25 cellular contexts compared by ENCODE assay signal in genomic region chr9:91567642-91568274, GRCh38.
DNase-seq lines count a peak whose midpoint lies in the region; ATAC-seq, FAIRE-seq and TF ChIP-seq lines count a peak whose summit lies in the region.
"Had no signal": no experiment of that assay in that cellular context is flagged by ENCODE, and none has a peak within 500 bp of the region (broad histone marks: within the 10 kb centered on the region; RNA-seq: fewer than 3 reads in every experiment).

No MANE protein-coding gene starts in this region.

- peak in 1 of 2 donors; percentile 14 for TF ChIP-seq RAD21 in liver (IDR thresholded peaks at IDR 0.05)
- no peak for TF ChIP-seq RAD21 in HepG2 (CRISPR knock-in tag; IDR thresholded peaks at IDR 0.05)

- no peak for FAIRE-seq in HepG2 (lab: Jason Lieb, UNC)
- FAIRE-seq: G401.6 had no signal

- intact Hi-C loops in HepG2 (cut with micrococcal nuclease; ENCODE audit: unreplicated experiment) (no loop called here), cardiac septum (cut with DNase I) (no loop called here), right lobe of liver (cut with DNase I) (no loop called here)

- TF ChIP-seq POLR2A in HepG2 (IDR thresholded peaks at IDR 0.05; ENCODE audit: insufficient read depth in 1 of 2, low read depth in 2 of 2, low read length in 2 of 2) (no peak), right lobe of liver (IDR thresholded peaks at IDR 0.05) (no peak)

- no peak for ATAC-seq in HepG2
- ATAC-seq in right lobe of liver: peak; percentile 94 to 98 (median 95)

- WGBS in liver: 32% methylated on average over 12 of the region's 12 CpGs
- under 1% methylated on average over 11 of the region's 12 CpGs for WGBS in HepG2 (ENCODE audit: low lambda C conversion rate)
- WGBS in right lobe of liver (ENCODE audit: insufficient coverage, low coverage, low lambda C conversion rate, missing lambda C conversion rate): 35% methylated on average over 12 of the region's 12 CpGs

- POLR2A ChIA-PET in HepG2 (lab: Yijun Ruan, JAX): no interaction called here

- TF ChIP-seq CTCF in liver (IDR thresholded peaks at IDR 0.05; ENCODE audit: low read depth, low read length, missing input control): no peak
- no peak for TF ChIP-seq CTCF in HepG2 (CRISPR knock-in tag; IDR thresholded peaks at IDR 0.05)
- TF ChIP-seq CTCF in right lobe of liver (IDR thresholded peaks at IDR 0.05): no peak

- no TSS peak for BruUV-seq in HepG2 (replicated peaks; lab: Mats Ljungman, UMichigan)

- TF ChIP-seq EP300 in HepG2 (IDR thresholded peaks at IDR 0.05; ENCODE audit: low read depth in 2 of 2, low read length in 2 of 2) (no peak), HepG2 (CRISPR knock-in tag; IDR thresholded peaks at IDR 0.05; ENCODE audit: borderline replicate concordance) (no peak)

- CTCF ChIA-PET in HepG2 (lab: Yijun Ruan, JAX; ENCODE audit: low intra/inter-chr PET ratio, low total read pairs): no interaction called here

- no peaks in the 10 kb centered on the region for H4K20me1 ChIP-seq in HepG2 (ENCODE audit: insufficient read depth, low read length)
- H4K20me1 ChIP-seq: BLaER1 treated with 17β-estradiol and CSF1 and Interleukin-3, amounts not matched to agents 10 nM and 100 nM had no signal

- H3K4me2 ChIP-seq in HepG2 (ENCODE audit: low read depth, low read length): no peak overlapping the region
- H3K4me2 ChIP-seq: BLaER1 treated with 17β-estradiol and CSF1 and Interleukin-3, amounts not matched to agents 10 nM and 100 nM; PC-9; SK-N-SH had no signal

- H3K4me3 ChIP-seq in liver (ENCODE audit: low read depth in 1 of 3, low read length in 3 of 3): peak overlapping the region in 1 of 3 donors; percentile 39
- no peak overlapping the region for H3K4me3 ChIP-seq in HepG2 (replicated peaks in 1 of 3; ENCODE audit: insufficient read depth in 1 of 3, low read depth in 2 of 3, low read length in 3 of 3)
- H3K4me3 ChIP-seq in right lobe of liver: peak overlapping the region in 1 of 3 donors; percentile 28
- H3K4me3 ChIP-seq: BLaER1 treated with 17β-estradiol and CSF1 and Interleukin-3, amounts not matched to agents 10 nM and 100 nM; HAP-1; PC-9 had no signal

- H3K9me3 ChIP-seq in liver (ENCODE audit: control insufficient read depth in 4 of 4, low read length in 3 of 4): no peaks in the 10 kb centered on the region
- no peaks in the 10 kb centered on the region for H3K9me3 ChIP-seq in HepG2 (ENCODE audit: low read length)
- no peaks in the 10 kb centered on the region for H3K9me3 ChIP-seq in right lobe of liver
- H3K9me3 ChIP-seq: HAP-1, SK-N-SH had no signal

- H3K27ac ChIP-seq in liver (ENCODE audit: low read depth in 1 of 2, low read length in 2 of 2) (peak overlapping the region; percentile 39 to 42), HepG2 (ENCODE audit: extremely low read length, insufficient read depth, low read length) (no peak overlapping the region), right lobe of liver (peak overlapping the region in 1 of 3 donors; percentile 71)
- H3K27ac ChIP-seq: BLaER1 treated with 17β-estradiol and CSF1 and Interleukin-3, amounts not matched to agents 10 nM and 100 nM; PC-9 had no signal

- in situ Hi-C loops in HepG2 (cut with HindIII; ENCODE audit: extremely low pct_ligation_motif_present, low pct_unique_long_range_greater_than_20kb): no loop called here

- no peak overlapping the region for H2AFZ ChIP-seq in HepG2 (ENCODE audit: low read length)
- H2AFZ ChIP-seq: PC-9 had no signal

- no peaks in the 10 kb centered on the region for H3K79me2 ChIP-seq in HepG2 (ENCODE audit: insufficient read depth, low read length)

- DNase-seq in HepG2 (ENCODE audit: low spot score) (no peak), cardiac septum (ENCODE audit: low spot score) (peak; percentile 60), right lobe of liver (peak; percentile 68 to 86 (median 85)), NCI-H774 (lab: John Stamatoyannopoulos, UW) (no peak), mesenteric fat pad (ENCODE audit: low spot score) (no peak), SW480 (ENCODE audit: low spot score) (no peak)
- DNase-seq: CD4-positive, alpha-beta T cell; GOT3; HFFc6; IMR-90; KG1; NCI-H1048; NCI-H1417; NCI-H1694; NCI-H2029 treated with DMSO at 0.1 percent for 48 hours; NCI-H446 treated with DMSO at 0.1 percent for 48 hours; NCI-H526; PC-9; RPMI8226; SHP77 treated with DMSO at 0.1 percent for 48 hours; SK-N-SH had no signal

- H3K9ac ChIP-seq in liver (ENCODE audit: low read depth in 1 of 2, low read length in 2 of 2) (peak overlapping the region in 1 of 2 donors; percentile 58), HepG2 (ENCODE audit: insufficient read depth, low read depth, low read length) (no peak overlapping the region)
- H3K9ac ChIP-seq: BLaER1 treated with 17β-estradiol and CSF1 and Interleukin-3, amounts not matched to agents 10 nM and 100 nM; SK-N-SH had no signal

- H3K36me3 ChIP-seq in liver (ENCODE audit: control insufficient read depth in 4 of 4, insufficient read depth in 3 of 4, low read depth in 1 of 4, low read length in 3 of 4): no peaks in the 10 kb centered on the region
- no peaks in the 10 kb centered on the region for H3K36me3 ChIP-seq in HepG2 (replicated peaks in 1 of 2; ENCODE audit: control insufficient read depth in 1 of 2, insufficient read depth in 2 of 2, low read length in 2 of 2)
- H3K36me3 ChIP-seq in right lobe of liver: no peaks in the 10 kb centered on the region
- H3K36me3 ChIP-seq: BLaER1 treated with 17β-estradiol and CSF1 and Interleukin-3, amounts not matched to agents 10 nM and 100 nM; HAP-1 had no signal

- peaks cover 0 to 12% (median 7%) of the 10 kb centered on the region in 4 donors for H3K4me1 ChIP-seq in liver (ENCODE audit: control insufficient read depth in 4 of 4, insufficient read depth in 4 of 4, low read length in 3 of 4)
- no peaks in the 10 kb centered on the region for H3K4me1 ChIP-seq in HepG2 (ENCODE audit: insufficient read depth, low read length)
- H3K4me1 ChIP-seq in right lobe of liver: peaks cover 0 to 7% (median 2%) of the 10 kb centered on the region in 4 donors
- H3K4me1 ChIP-seq: BLaER1 treated with 17β-estradiol and CSF1 and Interleukin-3, amounts not matched to agents 10 nM and 100 nM had no signal

- H3K27me3 ChIP-seq in liver (ENCODE audit: control insufficient read depth in 4 of 4, insufficient read depth in 4 of 4, low read length in 3 of 4) (peaks cover 0 to under 1% (median 0%) of the 10 kb centered on the region in 4 donors), HepG2 (ENCODE audit: control insufficient read depth in 1 of 2, insufficient read depth in 2 of 2, low read length in 2 of 2) (peaks cover 0 to 23% of the 10 kb centered on the region in 2 experiments; a peak in 3 of 5 replicates), right lobe of liver (no peaks in the 10 kb centered on the region)
- H3K27me3 ChIP-seq: BLaER1 treated with 17β-estradiol and CSF1 and Interleukin-3, amounts not matched to agents 10 nM and 100 nM had no signal

TF ChIP-seq in liver, 16 proteins besides CTCF, POLR2A, EP300 and RAD21 (continues in another document):
- TF ChIP-seq REST (IDR thresholded peaks at IDR 0.05): peak; percentile 65
- no peak for TF ChIP-seq TAF1 (conservative IDR thresholded peaks at IDR 0.05)
- TF ChIP-seq SP1 (IDR thresholded peaks at IDR 0.05): peak; percentile 86

TF ChIP-seq in HepG2, 621 proteins besides CTCF, POLR2A, EP300 and RAD21 (continues in another document):
- TF ChIP-seq ZNF136 (CRISPR knock-in tag; IDR thresholded peaks at IDR 0.05; ENCODE audit: low read depth) (no peak), CENPX (CRISPR knock-in tag; IDR thresholded peaks at IDR 0.05) (no peak), ZNF724P (CRISPR knock-in tag; IDR thresholded peaks at IDR 0.05; ENCODE audit: borderline replicate concordance) (no peak), ZNF574 (CRISPR knock-in tag; IDR thresholded peaks at IDR 0.05) (no peak), RFX5 (IDR thresholded peaks at IDR 0.05; ENCODE audit: low read depth, low read length) (no peak), ETS1 (CRISPR knock-in tag; IDR thresholded peaks at IDR 0.05) (no peak), ZSCAN20 (CRISPR knock-in tag; IDR thresholded peaks at IDR 0.05; ENCODE audit: borderline replicate concordance) (no peak), HNRNPH1 (optimal IDR thresholded peaks at IDR 0.05; ENCODE audit: low read depth, low read length) (no peak), SOX6 (IDR thresholded peaks at IDR 0.05) (no peak), SOX6 (CRISPR knock-in tag; IDR thresholded peaks at IDR 0.05) (no peak)

Comparison
In these comparisons a context has a peak if more than half of its experiments do, and no peak if none do; other contexts are left out.
1. DNase-seq: peak in cardiac septum (single experiment) and right lobe of liver (3 of 3); none in HepG2 (single experiment), NCI-H774 (single experiment), mesenteric fat pad (single experiment) and SW480 (single experiment).